18 cellular contexts compared by ENCODE assay signal in the genomic region with DNA sequence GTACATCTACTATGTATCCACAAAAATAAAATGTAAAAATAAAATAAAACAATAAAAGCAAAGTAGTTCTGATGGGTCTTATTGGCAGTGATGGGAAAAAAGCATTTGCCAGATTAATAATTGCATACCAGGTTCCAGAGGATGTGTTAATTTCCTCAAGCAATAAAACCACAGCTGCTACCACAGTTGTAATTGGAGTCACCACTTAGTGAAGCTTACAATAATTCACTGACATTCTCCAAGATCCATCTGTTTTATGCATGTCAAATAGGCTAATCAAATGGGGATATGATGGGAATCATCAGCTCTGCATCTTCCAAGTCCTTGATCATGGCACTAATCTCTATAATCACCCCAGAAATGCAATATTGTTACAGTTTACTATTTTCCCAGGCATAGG.
DNase-seq lines count a peak whose midpoint lies in the region; ATAC-seq, FAIRE-seq and TF ChIP-seq lines count a peak whose summit lies in the region.
"Had no signal": no experiment of that assay in that cellular context is flagged by ENCODE, and none has a peak within 500 bp of the region (broad histone marks: within the 10 kb centered on the region; RNA-seq: fewer than 3 reads in every experiment).

No MANE protein-coding gene starts in this region.

- H3K27me3 ChIP-seq in BE2C = no peaks in the 10 kb centered on the region
- H3K27me3 ChIP-seq: SJCRH30 had no signal

- FAIRE-seq in D721Med (lab: Jason Lieb, UNC) = peak; percentile 69
- FAIRE-seq: GM12891, GM18507 had no signal

- H3K9me3 ChIP-seq in BE2C = no peaks in the 10 kb centered on the region
- H3K9me3 ChIP-seq: SJCRH30 had no signal

- intact Hi-C loops in sciatic nerve (cut with DNase I) = no loop called here

- DNase-seq in D721Med (ENCODE audit: insufficient read length, low spot score) = no peak
- peak; percentile 58 for DNase-seq in NCI-H1105 treated with DMSO at 0.1 percent for 48 hours (lab: John Stamatoyannopoulos, UW)
- DNase-seq in NCI-H524 (lab: John Stamatoyannopoulos, UW) = peak; percentile 79 to 86
- DNase-seq in left kidney (ENCODE audit: low read depth, low spot score) = peak; percentile 25
- no peak for DNase-seq in stimulated activated CD4-positive, alpha-beta T cell treated with anti-CD3 and anti-CD28 coated beads, Interleukin-4, amount 100 ng/mL, for 4 hours
- no peak for DNase-seq in BE2C
- no peak for DNase-seq in sciatic nerve (ENCODE audit: low spot score)
- DNase-seq: Calu3; CD4-positive, alpha-beta T cell; GF-D8; NCI-H526; PC-9; SW 1271 had no signal

- no peaks in the 10 kb centered on the region for H3K36me3 ChIP-seq in BE2C
- H3K36me3 ChIP-seq: SJCRH30 had no signal

- ATAC-seq in sciatic nerve = no peak
- ATAC-seq: GM23338, HCT116 had no signal

- no peak overlapping the region for H3K4me3 ChIP-seq in BE2C (ENCODE audit: low read depth, low read length)
- H3K4me3 ChIP-seq: GM23338, PC-9, SJCRH30 had no signal

- TF ChIP-seq CTCF in D721Med (IDR thresholded peaks at IDR 0.05; ENCODE audit: insufficient read depth, missing control alignments) (no peak), BE2C (IDR thresholded peaks at IDR 0.05; ENCODE audit: low read depth, low read length) (no peak)

- H3K4me1 ChIP-seq in BE2C = no peaks in the 10 kb centered on the region

Comparison
In these comparisons a context has a peak if more than half of its experiments do, and no peak if none do; other contexts are left out.
1. DNase-seq: peak in NCI-H1105 treated with DMSO at 0.1 percent for 48 hours (single experiment), NCI-H524 (2 of 2) and left kidney (single experiment); none in D721Med (single experiment), stimulated activated CD4-positive, alpha-beta T cell treated with anti-CD3 and anti-CD28 coated beads, Interleukin-4, amount 100 ng/mL, for 4 hours (0 of 2), BE2C (single experiment) and sciatic nerve (single experiment).